ENCODE assay signal across 2 cellular contexts in genomic region chr11:22807391-22807790, GRCh38.
TF ChIP-seq lines count a peak whose summit lies in the region.

No MANE protein-coding gene starts in this region.

TF ChIP-seq in liver, 16 proteins besides CTCF, POLR2A, EP300 and RAD21:
- no peak for TF ChIP-seq YY1 (IDR thresholded peaks at IDR 0.05)
- TF ChIP-seq, protein P1, sequence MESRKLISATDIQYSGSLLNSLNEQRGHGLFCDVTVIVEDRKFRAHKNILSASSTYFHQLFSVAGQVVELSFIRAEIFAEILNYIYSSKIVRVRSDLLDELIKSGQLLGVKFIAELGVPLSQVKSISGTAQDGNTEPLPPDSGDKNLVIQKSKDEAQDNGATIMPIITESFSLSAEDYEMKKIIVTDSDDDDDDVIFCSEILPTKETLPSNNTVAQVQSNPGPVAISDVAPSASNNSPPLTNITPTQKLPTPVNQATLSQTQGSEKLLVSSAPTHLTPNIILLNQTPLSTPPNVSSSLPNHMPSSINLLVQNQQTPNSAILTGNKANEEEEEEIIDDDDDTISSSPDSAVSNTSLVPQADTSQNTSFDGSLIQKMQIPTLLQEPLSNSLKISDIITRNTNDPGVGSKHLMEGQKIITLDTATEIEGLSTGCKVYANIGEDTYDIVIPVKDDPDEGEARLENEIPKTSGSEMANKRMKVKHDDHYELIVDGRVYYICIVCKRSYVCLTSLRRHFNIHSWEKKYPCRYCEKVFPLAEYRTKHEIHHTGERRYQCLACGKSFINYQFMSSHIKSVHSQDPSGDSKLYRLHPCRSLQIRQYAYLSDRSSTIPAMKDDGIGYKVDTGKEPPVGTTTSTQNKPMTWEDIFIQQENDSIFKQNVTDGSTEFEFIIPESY (IDR thresholded peaks at IDR 0.05): peak; percentile 11
- peak; percentile 67 to 85 for TF ChIP-seq HNF4A (conservative IDR thresholded peaks at IDR 0.05)
- no peak for TF ChIP-seq HNF4G (IDR thresholded peaks at IDR 0.05)

TF ChIP-seq in HepG2, 621 proteins besides CTCF, POLR2A, EP300 and RAD21:
- TF ChIP-seq ZNF143 (CRISPR knock-in tag; IDR thresholded peaks at IDR 0.05) (no peak), NR2F2 (IDR thresholded peaks at IDR 0.05; ENCODE audit: borderline replicate concordance, low read depth) (no peak), ZNF646 (CRISPR knock-in tag; IDR thresholded peaks at IDR 0.05) (no peak), ZNF703 (CRISPR knock-in tag; IDR thresholded peaks at IDR 0.05; ENCODE audit: borderline replicate concordance) (no peak), RERE (CRISPR knock-in tag; IDR thresholded peaks at IDR 0.05; ENCODE audit: low read depth) (no peak), MLX (CRISPR knock-in tag; IDR thresholded peaks at IDR 0.05) (no peak), RBM39 (IDR thresholded peaks at IDR 0.05; ENCODE audit: low read depth, low read length, poor library complexity, severe bottlenecking) (no peak), LCORL (IDR thresholded peaks at IDR 0.05) (no peak), LCORL (CRISPR knock-in tag; IDR thresholded peaks at IDR 0.05) (no peak)
